14 cellular contexts compared by ENCODE assay signal in genomic region chr6:63817492-63818050, GRCh38.
"Had no signal": no experiment of that assay in that cellular context is flagged by ENCODE, and none has a peak within 500 bp of the region (broad histone marks: within the 10 kb centered on the region; RNA-seq: fewer than 3 reads in every experiment).

No MANE protein-coding gene starts in this region.

- H3K4me3 Mint-ChIP-seq: activated CD4-positive, alpha-beta memory T cell treated with anti-CD3 and anti-CD28 coated beads, Interleukin-2, amount 10 ng/mL, durations not matched to agents 7 days and 5 days; activated naive CD8-positive, alpha-beta T cell treated with anti-CD3 and anti-CD28 coated beads for 36 hours; memory B cell; stimulated activated effector memory CD8-positive, alpha-beta T cell treated with anti-CD3 and anti-CD28 coated beads, Interleukin-12 subunit alpha, Interleukin-12 subunit beta, amount 100 ng/mL, for 72 hours had no signal

- H3K27ac Mint-ChIP-seq: activated CD4-positive, alpha-beta memory T cell treated with anti-CD3 and anti-CD28 coated beads, Interleukin-2, amount 10 ng/mL, durations not matched to agents 7 days and 5 days; activated naive CD8-positive, alpha-beta T cell treated with anti-CD3 and anti-CD28 coated beads for 36 hours; memory B cell; stimulated activated effector memory CD8-positive, alpha-beta T cell treated with anti-CD3 and anti-CD28 coated beads, Interleukin-12 subunit alpha, Interleukin-12 subunit beta, amount 100 ng/mL, for 72 hours had no signal

- H3K27me3 Mint-ChIP-seq: activated naive CD8-positive, alpha-beta T cell treated with anti-CD3 and anti-CD28 coated beads for 36 hours had no signal

- H3K27me3 ChIP-seq: esophagus muscularis mucosa, foreskin keratinocyte, left lung, right atrium auricular region, tibial artery had no signal

- FAIRE-seq: endometrium had no signal

- H3K4me1 Mint-ChIP-seq: activated CD4-positive, alpha-beta memory T cell treated with anti-CD3 and anti-CD28 coated beads, Interleukin-2, amount 10 ng/mL, durations not matched to agents 7 days and 5 days; activated naive CD8-positive, alpha-beta T cell treated with anti-CD3 and anti-CD28 coated beads for 36 hours; stimulated activated effector memory CD8-positive, alpha-beta T cell treated with anti-CD3 and anti-CD28 coated beads, Interleukin-12 subunit alpha, Interleukin-12 subunit beta, amount 100 ng/mL, for 72 hours had no signal

- H3K4me3 ChIP-seq: dorsolateral prefrontal cortex, esophagus muscularis mucosa, left lung, right atrium auricular region, tibial artery had no signal

- H3K36me3 ChIP-seq: esophagus muscularis mucosa, left lung, right atrium auricular region, tibial artery had no signal

- H3K9me3 Mint-ChIP-seq: activated CD4-positive, alpha-beta memory T cell treated with anti-CD3 and anti-CD28 coated beads, Interleukin-2, amount 10 ng/mL, durations not matched to agents 7 days and 5 days; activated naive CD8-positive, alpha-beta T cell treated with anti-CD3 and anti-CD28 coated beads for 36 hours; memory B cell; stimulated activated effector memory CD8-positive, alpha-beta T cell treated with anti-CD3 and anti-CD28 coated beads, Interleukin-12 subunit alpha, Interleukin-12 subunit beta, amount 100 ng/mL, for 72 hours had no signal

- H3K9me3 ChIP-seq: esophagus muscularis mucosa, left lung, right atrium auricular region, tibial artery had no signal

- H3K36me3 Mint-ChIP-seq: activated naive CD8-positive, alpha-beta T cell treated with anti-CD3 and anti-CD28 coated beads for 36 hours; memory B cell; stimulated activated effector memory CD8-positive, alpha-beta T cell treated with anti-CD3 and anti-CD28 coated beads, Interleukin-12 subunit alpha, Interleukin-12 subunit beta, amount 100 ng/mL, for 72 hours had no signal

- H3K4me1 ChIP-seq: esophagus muscularis mucosa, left lung, right atrium auricular region, tibial artery had no signal

- H3K27ac ChIP-seq: esophagus muscularis mucosa, foreskin keratinocyte, left lung, right atrium auricular region, tibial artery had no signal

- DNase-seq: activated CD4-positive, alpha-beta memory T cell treated with anti-CD3 and anti-CD28 coated beads, Interleukin-2, amount 10 ng/mL, durations not matched to agents 7 days and 5 days; activated gamma-delta T cell; activated naive CD8-positive, alpha-beta T cell treated with anti-CD3 and anti-CD28 coated beads for 36 hours; activated T-cell treated with anti-CD3 and anti-CD28 coated beads, Interleukin-2, amount 50 U/mL, for 48 hours; foreskin keratinocyte; left lung; T-helper 9 cell; tibial artery had no signal
